Comparison of ENCODE assay signal across 1 cellular context in the genomic region with DNA sequence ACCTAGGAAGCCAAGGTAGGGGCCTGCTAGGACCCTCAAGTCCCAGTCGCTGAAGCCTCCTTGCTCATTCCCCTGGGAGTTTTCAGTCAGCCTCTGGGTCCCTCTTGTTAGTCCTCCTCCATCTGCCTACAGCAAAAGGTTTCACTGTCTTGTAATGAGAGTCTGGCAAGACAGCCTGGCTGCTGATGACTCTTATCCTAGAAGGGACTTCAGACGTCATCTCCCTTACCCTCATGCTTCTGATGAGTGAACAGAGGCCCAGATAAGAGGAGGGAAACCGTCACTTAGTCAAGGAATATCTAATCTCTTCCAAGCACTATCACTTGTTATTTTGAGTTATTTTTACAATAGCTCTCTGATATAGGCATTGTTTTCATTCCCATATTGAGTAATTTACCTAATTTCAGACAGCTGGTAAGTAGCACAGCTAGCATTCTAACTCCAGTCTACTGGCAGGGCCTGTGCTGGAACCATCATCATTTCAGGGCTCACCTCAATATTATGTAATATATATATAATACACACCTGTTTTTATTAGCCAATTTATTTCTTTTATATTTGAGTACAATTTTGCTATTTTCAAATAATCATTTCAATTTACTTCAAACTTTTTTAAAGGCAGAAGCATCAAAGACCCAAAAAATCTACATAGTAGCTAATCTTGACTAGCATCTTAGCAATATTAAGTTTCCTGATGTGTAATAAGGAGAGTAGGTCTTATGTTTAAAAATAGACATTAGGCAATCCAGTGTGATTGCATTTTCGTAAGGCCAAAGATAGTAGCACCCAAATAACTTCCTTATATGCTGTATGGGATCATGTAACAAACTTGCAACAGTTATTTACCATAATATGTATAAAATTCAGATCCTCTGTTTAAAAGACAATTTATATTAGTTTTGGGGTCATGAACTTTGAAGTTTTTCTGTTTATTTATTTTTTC.
TF ChIP-seq lines count a peak whose summit lies in the region.

No MANE protein-coding gene starts in this region.

TF ChIP-seq in K562, 482 proteins besides CTCF, POLR2A, EP300 and RAD21 (continued from another document and continues in another):
- TF ChIP-seq, protein P1, sequence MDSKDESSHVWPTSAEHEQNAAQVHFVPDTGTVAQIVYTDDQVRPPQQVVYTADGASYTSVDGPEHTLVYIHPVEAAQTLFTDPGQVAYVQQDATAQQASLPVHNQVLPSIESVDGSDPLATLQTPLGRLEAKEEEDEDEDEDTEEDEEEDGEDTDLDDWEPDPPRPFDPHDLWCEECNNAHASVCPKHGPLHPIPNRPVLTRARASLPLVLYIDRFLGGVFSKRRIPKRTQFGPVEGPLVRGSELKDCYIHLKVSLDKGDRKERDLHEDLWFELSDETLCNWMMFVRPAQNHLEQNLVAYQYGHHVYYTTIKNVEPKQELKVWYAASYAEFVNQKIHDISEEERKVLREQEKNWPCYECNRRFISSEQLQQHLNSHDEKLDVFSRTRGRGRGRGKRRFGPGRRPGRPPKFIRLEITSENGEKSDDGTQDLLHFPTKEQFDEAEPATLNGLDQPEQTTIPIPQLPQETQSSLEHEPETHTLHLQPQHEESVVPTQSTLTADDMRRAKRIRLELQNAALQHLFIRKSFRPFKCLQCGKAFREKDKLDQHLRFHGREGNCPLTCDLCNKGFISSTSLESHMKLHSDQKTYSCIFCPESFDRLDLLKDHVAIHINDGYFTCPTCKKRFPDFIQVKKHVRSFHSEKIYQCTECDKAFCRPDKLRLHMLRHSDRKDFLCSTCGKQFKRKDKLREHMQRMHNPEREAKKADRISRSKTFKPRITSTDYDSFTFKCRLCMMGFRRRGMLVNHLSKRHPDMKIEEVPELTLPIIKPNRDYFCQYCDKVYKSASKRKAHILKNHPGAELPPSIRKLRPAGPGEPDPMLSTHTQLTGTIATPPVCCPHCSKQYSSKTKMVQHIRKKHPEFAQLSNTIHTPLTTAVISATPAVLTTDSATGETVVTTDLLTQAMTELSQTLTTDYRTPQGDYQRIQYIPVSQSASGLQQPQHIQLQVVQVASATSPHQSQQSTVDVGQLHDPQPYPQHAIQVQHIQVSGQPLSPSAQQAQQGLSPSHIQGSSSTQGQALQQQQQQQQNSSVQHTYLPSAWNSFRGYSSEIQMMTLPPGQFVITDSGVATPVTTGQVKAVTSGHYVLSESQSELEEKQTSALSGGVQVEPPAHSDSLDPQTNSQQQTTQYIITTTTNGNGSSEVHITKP (IDR thresholded peaks at IDR 0.05; ENCODE audit: partially characterized antibody), result no peak
- TF ChIP-seq ZNF431 (CRISPR knock-in tag; IDR thresholded peaks at IDR 0.05) (no peak), ZNF239 (CRISPR knock-in tag; IDR thresholded peaks at IDR 0.05) (no peak), FOS (IDR thresholded peaks at IDR 0.05; ENCODE audit: extremely low read depth, insufficient read length) (no peak), HDAC3 (IDR thresholded peaks at IDR 0.05; ENCODE audit: borderline replicate concordance, partially characterized antibody) (peak; percentile 36), NR4A1 (CRISPR knock-in tag; IDR thresholded peaks at IDR 0.05) (no peak), NR4A1 (tag; IDR thresholded peaks at IDR 0.05) (no peak), MXI1 (IDR thresholded peaks at IDR 0.05; ENCODE audit: low read depth, low read length) (no peak), BRD9 (IDR thresholded peaks at IDR 0.05; ENCODE audit: low read depth, partially characterized antibody) (no peak), KLF16 (IDR thresholded peaks at IDR 0.05) (no peak), RHOXF2B (CRISPR knock-in tag; conservative IDR thresholded peaks at IDR 0.05) (no peak), TOE1 (IDR thresholded peaks at IDR 0.05; ENCODE audit: borderline replicate concordance) (no peak), TOE1 (CRISPR knock-in tag; IDR thresholded peaks at IDR 0.05; ENCODE audit: borderline replicate concordance, low read depth) (no peak), TBP (optimal IDR thresholded peaks at IDR 0.05; ENCODE audit: low read depth, low read length) (no peak), MCM5 (IDR thresholded peaks at IDR 0.05; ENCODE audit: low read depth) (no peak), TRIM28 (IDR thresholded peaks at IDR 0.05) (no peak), IFI16 (CRISPR knock-in tag; IDR thresholded peaks at IDR 0.05) (no peak), TAL1 (IDR thresholded peaks at IDR 0.05) (peak; percentile 39; the same call in 1 of the 2 replicates), ELF4 (CRISPR knock-in tag; IDR thresholded peaks at IDR 0.05) (no peak), NBN (IDR thresholded peaks at IDR 0.05; ENCODE audit: low read depth) (no peak), KLF13 (tag; IDR thresholded peaks at IDR 0.05; ENCODE audit: borderline replicate concordance, low read depth) (no peak), ZNF212 (CRISPR knock-in tag; IDR thresholded peaks at IDR 0.05) (no peak), NFXL1 (CRISPR knock-in tag; IDR thresholded peaks at IDR 0.05) (no peak), ZNF175 (CRISPR knock-in tag; IDR thresholded peaks at IDR 0.05; ENCODE audit: low read depth) (peak; percentile 66; the same call in 1 of the 2 replicates), BMI1 (IDR thresholded peaks at IDR 0.05; ENCODE audit: low read length) (no peak), BRF1 (IDR thresholded peaks at IDR 0.05; ENCODE audit: borderline replicate concordance, extremely low read depth, insufficient read length) (no peak), RBM14 (IDR thresholded peaks at IDR 0.05; ENCODE audit: borderline replicate concordance, insufficient read depth, low read depth, low read length) (no peak), NFE2 (IDR thresholded peaks at IDR 0.05; ENCODE audit: low read depth) (no peak), RAD51 (IDR thresholded peaks at IDR 0.05; ENCODE audit: borderline replicate concordance, low read depth) (no peak), THRAP3 (IDR thresholded peaks at IDR 0.05; ENCODE audit: borderline replicate concordance) (no peak), FOXK2 (conservative IDR thresholded peaks at IDR 0.05 in 1 of 2, IDR thresholded peaks at IDR 0.05 in 1 of 2; ENCODE audit: low read depth in 2 of 2) (no peak), NRF1 (conservative IDR thresholded peaks at IDR 0.05 in 1 of 2, IDR thresholded peaks at IDR 0.05 in 1 of 2) (no peak), CHD4 (IDR thresholded peaks at IDR 0.05; ENCODE audit: insufficient read depth, insufficient replicate concordance, low read depth, low read length, poor library complexity, severe bottlenecking) (no peak), L3MBTL2 (IDR thresholded peaks at IDR 0.05) (peak; percentile 19; the same call in 1 of the 2 replicates), RUNX1 (IDR thresholded peaks at IDR 0.05; ENCODE audit: low read depth) (no peak), ZSCAN29 (IDR thresholded peaks at IDR 0.05) (no peak), ARID2 (IDR thresholded peaks at IDR 0.05) (no peak)
- TF ChIP-seq, protein P2, sequence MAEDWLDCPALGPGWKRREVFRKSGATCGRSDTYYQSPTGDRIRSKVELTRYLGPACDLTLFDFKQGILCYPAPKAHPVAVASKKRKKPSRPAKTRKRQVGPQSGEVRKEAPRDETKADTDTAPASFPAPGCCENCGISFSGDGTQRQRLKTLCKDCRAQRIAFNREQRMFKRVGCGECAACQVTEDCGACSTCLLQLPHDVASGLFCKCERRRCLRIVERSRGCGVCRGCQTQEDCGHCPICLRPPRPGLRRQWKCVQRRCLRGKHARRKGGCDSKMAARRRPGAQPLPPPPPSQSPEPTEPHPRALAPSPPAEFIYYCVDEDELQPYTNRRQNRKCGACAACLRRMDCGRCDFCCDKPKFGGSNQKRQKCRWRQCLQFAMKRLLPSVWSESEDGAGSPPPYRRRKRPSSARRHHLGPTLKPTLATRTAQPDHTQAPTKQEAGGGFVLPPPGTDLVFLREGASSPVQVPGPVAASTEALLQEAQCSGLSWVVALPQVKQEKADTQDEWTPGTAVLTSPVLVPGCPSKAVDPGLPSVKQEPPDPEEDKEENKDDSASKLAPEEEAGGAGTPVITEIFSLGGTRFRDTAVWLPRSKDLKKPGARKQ (CRISPR knock-in tag; IDR thresholded peaks at IDR 0.05), result no peak
- TF ChIP-seq, protein P3, sequence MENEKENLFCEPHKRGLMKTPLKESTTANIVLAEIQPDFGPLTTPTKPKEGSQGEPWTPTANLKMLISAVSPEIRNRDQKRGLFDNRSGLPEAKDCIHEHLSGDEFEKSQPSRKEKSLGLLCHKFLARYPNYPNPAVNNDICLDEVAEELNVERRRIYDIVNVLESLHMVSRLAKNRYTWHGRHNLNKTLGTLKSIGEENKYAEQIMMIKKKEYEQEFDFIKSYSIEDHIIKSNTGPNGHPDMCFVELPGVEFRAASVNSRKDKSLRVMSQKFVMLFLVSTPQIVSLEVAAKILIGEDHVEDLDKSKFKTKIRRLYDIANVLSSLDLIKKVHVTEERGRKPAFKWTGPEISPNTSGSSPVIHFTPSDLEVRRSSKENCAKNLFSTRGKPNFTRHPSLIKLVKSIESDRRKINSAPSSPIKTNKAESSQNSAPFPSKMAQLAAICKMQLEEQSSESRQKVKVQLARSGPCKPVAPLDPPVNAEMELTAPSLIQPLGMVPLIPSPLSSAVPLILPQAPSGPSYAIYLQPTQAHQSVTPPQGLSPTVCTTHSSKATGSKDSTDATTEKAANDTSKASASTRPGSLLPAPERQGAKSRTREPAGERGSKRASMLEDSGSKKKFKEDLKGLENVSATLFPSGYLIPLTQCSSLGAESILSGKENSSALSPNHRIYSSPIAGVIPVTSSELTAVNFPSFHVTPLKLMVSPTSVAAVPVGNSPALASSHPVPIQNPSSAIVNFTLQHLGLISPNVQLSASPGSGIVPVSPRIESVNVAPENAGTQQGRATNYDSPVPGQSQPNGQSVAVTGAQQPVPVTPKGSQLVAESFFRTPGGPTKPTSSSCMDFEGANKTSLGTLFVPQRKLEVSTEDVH (IDR thresholded peaks at IDR 0.05; ENCODE audit: low read depth, partially characterized antibody), result no peak
- TF ChIP-seq, protein P4, sequence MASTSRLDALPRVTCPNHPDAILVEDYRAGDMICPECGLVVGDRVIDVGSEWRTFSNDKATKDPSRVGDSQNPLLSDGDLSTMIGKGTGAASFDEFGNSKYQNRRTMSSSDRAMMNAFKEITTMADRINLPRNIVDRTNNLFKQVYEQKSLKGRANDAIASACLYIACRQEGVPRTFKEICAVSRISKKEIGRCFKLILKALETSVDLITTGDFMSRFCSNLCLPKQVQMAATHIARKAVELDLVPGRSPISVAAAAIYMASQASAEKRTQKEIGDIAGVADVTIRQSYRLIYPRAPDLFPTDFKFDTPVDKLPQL (IDR thresholded peaks at IDR 0.05; ENCODE audit: extremely low read depth, insufficient read length), result no peak
- TF ChIP-seq, protein P5, sequence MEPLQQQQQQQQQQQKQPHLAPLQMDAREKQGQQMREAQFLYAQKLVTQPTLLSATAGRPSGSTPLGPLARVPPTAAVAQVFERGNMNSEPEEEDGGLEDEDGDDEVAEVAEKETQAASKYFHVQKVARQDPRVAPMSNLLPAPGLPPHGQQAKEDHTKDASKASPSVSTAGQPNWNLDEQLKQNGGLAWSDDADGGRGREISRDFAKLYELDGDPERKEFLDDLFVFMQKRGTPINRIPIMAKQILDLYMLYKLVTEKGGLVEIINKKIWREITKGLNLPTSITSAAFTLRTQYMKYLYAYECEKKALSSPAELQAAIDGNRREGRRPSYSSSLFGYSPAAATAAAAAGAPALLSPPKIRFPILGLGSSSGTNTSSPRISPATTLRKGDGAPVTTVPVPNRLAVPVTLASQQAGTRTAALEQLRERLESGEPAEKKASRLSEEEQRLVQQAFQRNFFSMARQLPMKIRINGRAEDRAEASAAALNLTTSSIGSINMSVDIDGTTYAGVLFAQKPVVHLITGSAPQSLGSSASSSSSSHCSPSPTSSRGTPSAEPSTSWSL (CRISPR knock-in tag; IDR thresholded peaks at IDR 0.05; ENCODE audit: borderline replicate concordance), result no peak
- TF ChIP-seq, protein P6, sequence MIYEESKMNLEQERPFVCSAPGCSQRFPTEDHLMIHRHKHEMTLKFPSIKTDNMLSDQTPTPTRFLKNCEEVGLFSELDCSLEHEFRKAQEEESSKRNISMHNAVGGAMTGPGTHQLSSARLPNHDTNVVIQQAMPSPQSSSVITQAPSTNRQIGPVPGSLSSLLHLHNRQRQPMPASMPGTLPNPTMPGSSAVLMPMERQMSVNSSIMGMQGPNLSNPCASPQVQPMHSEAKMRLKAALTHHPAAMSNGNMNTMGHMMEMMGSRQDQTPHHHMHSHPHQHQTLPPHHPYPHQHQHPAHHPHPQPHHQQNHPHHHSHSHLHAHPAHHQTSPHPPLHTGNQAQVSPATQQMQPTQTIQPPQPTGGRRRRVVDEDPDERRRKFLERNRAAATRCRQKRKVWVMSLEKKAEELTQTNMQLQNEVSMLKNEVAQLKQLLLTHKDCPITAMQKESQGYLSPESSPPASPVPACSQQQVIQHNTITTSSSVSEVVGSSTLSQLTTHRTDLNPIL (CRISPR knock-in tag; IDR thresholded peaks at IDR 0.05), result no peak
- TF ChIP-seq, protein P7, sequence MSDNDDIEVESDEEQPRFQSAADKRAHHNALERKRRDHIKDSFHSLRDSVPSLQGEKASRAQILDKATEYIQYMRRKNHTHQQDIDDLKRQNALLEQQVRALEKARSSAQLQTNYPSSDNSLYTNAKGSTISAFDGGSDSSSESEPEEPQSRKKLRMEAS (CRISPR knock-in tag; IDR thresholded peaks at IDR 0.05), result no peak
- TF ChIP-seq, protein P8, sequence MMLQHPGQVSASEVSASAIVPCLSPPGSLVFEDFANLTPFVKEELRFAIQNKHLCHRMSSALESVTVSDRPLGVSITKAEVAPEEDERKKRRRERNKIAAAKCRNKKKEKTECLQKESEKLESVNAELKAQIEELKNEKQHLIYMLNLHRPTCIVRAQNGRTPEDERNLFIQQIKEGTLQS (IDR thresholded peaks at IDR 0.05), result peak; percentile 51; the same call in 1 of the 2 replicates
- TF ChIP-seq, protein P8 (CRISPR knock-in tag; conservative IDR thresholded peaks at IDR 0.05), result no peak
- TF ChIP-seq, protein P9, sequence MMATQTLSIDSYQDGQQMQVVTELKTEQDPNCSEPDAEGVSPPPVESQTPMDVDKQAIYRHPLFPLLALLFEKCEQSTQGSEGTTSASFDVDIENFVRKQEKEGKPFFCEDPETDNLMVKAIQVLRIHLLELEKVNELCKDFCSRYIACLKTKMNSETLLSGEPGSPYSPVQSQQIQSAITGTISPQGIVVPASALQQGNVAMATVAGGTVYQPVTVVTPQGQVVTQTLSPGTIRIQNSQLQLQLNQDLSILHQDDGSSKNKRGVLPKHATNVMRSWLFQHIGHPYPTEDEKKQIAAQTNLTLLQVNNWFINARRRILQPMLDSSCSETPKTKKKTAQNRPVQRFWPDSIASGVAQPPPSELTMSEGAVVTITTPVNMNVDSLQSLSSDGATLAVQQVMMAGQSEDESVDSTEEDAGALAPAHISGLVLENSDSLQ (IDR thresholded peaks at IDR 0.05), result peak; percentile 31; the same call in 1 of the 2 replicates
- TF ChIP-seq, protein P10, sequence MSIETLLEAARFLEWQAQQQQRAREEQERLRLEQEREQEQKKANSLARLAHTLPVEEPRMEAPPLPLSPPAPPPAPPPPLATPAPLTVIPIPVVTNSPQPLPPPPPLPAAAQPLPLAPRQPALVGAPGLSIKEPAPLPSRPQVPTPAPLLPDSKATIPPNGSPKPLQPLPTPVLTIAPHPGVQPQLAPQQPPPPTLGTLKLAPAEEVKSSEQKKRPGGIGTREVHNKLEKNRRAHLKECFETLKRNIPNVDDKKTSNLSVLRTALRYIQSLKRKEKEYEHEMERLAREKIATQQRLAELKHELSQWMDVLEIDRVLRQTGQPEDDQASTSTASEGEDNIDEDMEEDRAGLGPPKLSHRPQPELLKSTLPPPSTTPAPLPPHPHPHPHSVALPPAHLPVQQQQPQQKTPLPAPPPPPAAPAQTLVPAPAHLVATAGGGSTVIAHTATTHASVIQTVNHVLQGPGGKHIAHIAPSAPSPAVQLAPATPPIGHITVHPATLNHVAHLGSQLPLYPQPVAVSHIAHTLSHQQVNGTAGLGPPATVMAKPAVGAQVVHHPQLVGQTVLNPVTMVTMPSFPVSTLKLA (conservative IDR thresholded peaks at IDR 0.05), result peak in 1 of 2 experiments; percentile 36; a peak in 1 of 4 replicates
